In genomic region chr10:126889421-126889820, GRCh38 we compare ENCODE assay signal across 19 cellular contexts. TPM values are rescaled to one million over a fixed set of nuclear protein-coding genes. Genes with fewer than 3 reads are reported as not detected.
DNase-seq lines count a peak whose midpoint lies in the region; ATAC-seq and TF ChIP-seq lines count a peak whose summit lies in the region.
"Had no signal": no experiment of that assay in that cellular context is flagged by ENCODE, and none has a peak within 500 bp of the region (broad histone marks: within the 10 kb centered on the region; RNA-seq: fewer than 3 reads in every experiment).

No MANE protein-coding gene starts in this region.

- H3K4me1 Mint-ChIP-seq in nephron, result no peaks in the 10 kb centered on the region
- H3K4me1 Mint-ChIP-seq in stimulated activated naive B cell treated with anti-CD40 and anti-IgM and Interleukin-4, amounts not matched to agents 10 μg/mL and 1 μg/mL and 100 μg/mL, for 72 hours, result no peaks in the 10 kb centered on the region
- H3K4me1 Mint-ChIP-seq: CD14-positive monocyte had no signal

- H3K36me3 Mint-ChIP-seq in nephron (ENCODE audit: low read depth), result no peaks in the 10 kb centered on the region
- no peaks in the 10 kb centered on the region for H3K36me3 Mint-ChIP-seq in stimulated activated naive B cell treated with anti-CD40 and anti-IgM and Interleukin-4, amounts not matched to agents 10 μg/mL and 1 μg/mL and 100 μg/mL, for 72 hours
- H3K36me3 Mint-ChIP-seq: CD14-positive monocyte; CD8-positive, alpha-beta T cell had no signal

- no peaks in the 10 kb centered on the region for H3K9me3 Mint-ChIP-seq in nephron
- H3K9me3 Mint-ChIP-seq in stimulated activated naive B cell treated with anti-CD40 and anti-IgM and Interleukin-4, amounts not matched to agents 10 μg/mL and 1 μg/mL and 100 μg/mL, for 72 hours, result peaks cover 0 to 6% of the 10 kb centered on the region in 2 donors
- H3K9me3 Mint-ChIP-seq: CD4-positive, alpha-beta T cell; CD8-positive, alpha-beta T cell had no signal

- H3K4me3 Mint-ChIP-seq in nephron, result no peak overlapping the region
- H3K4me3 Mint-ChIP-seq in stimulated activated naive B cell treated with anti-CD40 and anti-IgM and Interleukin-4, amounts not matched to agents 10 μg/mL and 1 μg/mL and 100 μg/mL, for 72 hours, result no peak overlapping the region
- H3K4me3 Mint-ChIP-seq: CD14-positive monocyte; CD4-positive, alpha-beta T cell; CD8-positive, alpha-beta T cell had no signal

- peaks cover 4% of the 10 kb centered on the region for H3K27me3 Mint-ChIP-seq in nephron (ENCODE audit: low read depth)
- no peaks in the 10 kb centered on the region for H3K27me3 Mint-ChIP-seq in stimulated activated naive B cell treated with anti-CD40 and anti-IgM and Interleukin-4, amounts not matched to agents 10 μg/mL and 1 μg/mL and 100 μg/mL, for 72 hours
- H3K27me3 Mint-ChIP-seq: CD4-positive, alpha-beta T cell had no signal

- no peak for TF ChIP-seq CTCF in nephron (IDR thresholded peaks at IDR 0.05; ENCODE audit: unreplicated experiment in 3 of 3)
- TF ChIP-seq CTCF in omental fat pad (IDR thresholded peaks at IDR 0.05), result no peak

- peak overlapping the region in 2 of 3 experiments; percentile 2 to 56 for H3K27ac Mint-ChIP-seq in nephron
- H3K27ac Mint-ChIP-seq in stimulated activated naive B cell treated with anti-CD40 and anti-IgM and Interleukin-4, amounts not matched to agents 10 μg/mL and 1 μg/mL and 100 μg/mL, for 72 hours, result no peak overlapping the region
- H3K27ac Mint-ChIP-seq: CD4-positive, alpha-beta T cell; CD8-positive, alpha-beta T cell had no signal

- ATAC-seq in stimulated activated naive B cell treated with anti-CD40 and anti-IgM and Interleukin-4, amounts not matched to agents 10 μg/mL and 1 μg/mL and 100 μg/mL, for 72 hours (replicated peaks), result peak; percentile 53 to 66
- no peak for ATAC-seq in GM21515 (IDR thresholded peaks at IDR 0.05; ENCODE audit: unreplicated experiment)
- no peak for ATAC-seq in omental fat pad (ENCODE audit: low FRiP score)
- ATAC-seq: CD8-positive, alpha-beta T cell had no signal

- peak; percentile 66 for DNase-seq in CD1c-positive myeloid dendritic cell (ENCODE audit: extremely low spot score)
- DNase-seq in RPMI8226, result peak; percentile 20
- no peak for DNase-seq in stimulated activated naive B cell treated with anti-CD40 and anti-IgM and Interleukin-4, amounts not matched to agents 10 μg/mL and 1 μg/mL and 100 μg/mL, for 72 hours
- no peak for DNase-seq in A172 (ENCODE audit: low spot score)
- no peak for DNase-seq in AG08396 (ENCODE audit: low spot score)
- no peak for DNase-seq in omental fat pad (ENCODE audit: low spot score)
- DNase-seq: 8988T; ACHN; BE2C; C1 segment of cervical spinal cord; Caco-2; Calu3; CD4-positive, alpha-beta T cell; CD8-positive, alpha-beta T cell; DMS79 treated with DMSO at 0.1 percent for 48 hours; GF-D8 had no signal

RNA-seq across cellular contexts. Expression of gene DOCK1, which starts 15.8 kb away (rescaled TPM):
- total RNA-seq in A172 (2014; rRNA removed; shearing (Covaris generic)), result 20.3 and 29.8 TPM in 2 replicates
- total RNA-seq in omental fat pad, result 10 to 100 TPM; 31.3 to 82.3 (median 44.1) TPM
- total RNA-seq: CD4-positive, alpha-beta T cell; CD8-positive, alpha-beta T cell had no signal

Comparison
In these comparisons a context has a peak if more than half of its experiments do, and no peak if none do; other contexts are left out.
1. DNase-seq: peak in CD1c-positive myeloid dendritic cell (single experiment) and RPMI8226 (single experiment); none in stimulated activated naive B cell treated with anti-CD40 and anti-IgM and Interleukin-4, amounts not matched to agents 10 μg/mL and 1 μg/mL and 100 μg/mL, for 72 hours (single experiment), A172 (single experiment), AG08396 (single experiment) and omental fat pad (single experiment).
2. ATAC-seq: peak in stimulated activated naive B cell treated with anti-CD40 and anti-IgM and Interleukin-4, amounts not matched to agents 10 μg/mL and 1 μg/mL and 100 μg/mL, for 72 hours (2 of 2); none in GM21515 (single experiment) and omental fat pad (single experiment).